Comparison of ENCODE assay signal across 10 cellular contexts in genomic region chr9:74499770-74500583, GRCh38. TPM values are rescaled to one million over a fixed set of nuclear protein-coding genes. Genes with fewer than 3 reads are reported as not detected.
DNase-seq lines count a peak whose midpoint lies in the region; ATAC-seq and TF ChIP-seq lines count a peak whose summit lies in the region.
"Had no signal": no experiment of that assay in that cellular context is flagged by ENCODE, and none has a peak within 500 bp of the region (broad histone marks: within the 10 kb centered on the region; RNA-seq: fewer than 3 reads in every experiment).

No MANE protein-coding gene starts in this region.

- 6 to 14% (median 8%) methylated on average over 31 to 32 of the region's 32 CpGs for WGBS in spleen, 5 donors

- peak; percentile 46 for DNase-seq in amniotic epithelial cell (ENCODE audit: low read depth)
- peak; percentile 66 for DNase-seq in spleen
- no peak for DNase-seq in cerebellar cortex (ENCODE audit: low spot score)
- DNase-seq in RKO (ENCODE audit: low spot score): no peak
- DNase-seq: NCI-H2029 treated with DMSO at 0.1 percent for 48 hours had no signal

- no peak for ATAC-seq in HG02763 (IDR thresholded peaks at IDR 0.05; ENCODE audit: unreplicated experiment)
- no peak for ATAC-seq in activated CD4-positive, CD25-positive, alpha-beta regulatory T cell treated with anti-CD3 and anti-CD28 coated beads, Interleukin-2, amount 50 U/mL, for 24 hours

- H3K9me3 ChIP-seq in HUES6 (ENCODE audit: control insufficient read depth, insufficient read depth, low read depth, low read length): no peaks in the 10 kb centered on the region
- no peaks in the 10 kb centered on the region for H3K9me3 ChIP-seq in iPS-18c (ENCODE audit: control insufficient read depth, insufficient read depth, low read length)
- H3K9me3 ChIP-seq in spleen: no peaks in the 10 kb centered on the region

- H3K36me3 ChIP-seq in HUES6 (ENCODE audit: control insufficient read depth, insufficient read depth, low read length): no peaks in the 10 kb centered on the region
- no peaks in the 10 kb centered on the region for H3K36me3 ChIP-seq in spleen

- intact Hi-C loops in spleen (cut with DNase I; ENCODE audit: low total_unique reads): no loop called here

- H3K9ac ChIP-seq in HUES6 (ENCODE audit: low read length): no peak overlapping the region

- H3K27me3 ChIP-seq in HUES6 (ENCODE audit: control insufficient read depth, insufficient read depth, low read length) (peaks cover 71% of the 10 kb centered on the region), spleen (replicated peaks in 1 of 7) (peaks cover 0 to 91% (median 57%) of the 10 kb centered on the region in 7 donors)

- H3K4me3 ChIP-seq in HUES6 (ENCODE audit: low read depth, low read length) (peak overlapping the region; percentile 83), iPS-18c (ENCODE audit: insufficient read depth, low read depth, low read length) (peak overlapping the region; percentile 55), spleen (peak overlapping the region in 7 of 8 donors; percentile 8 to 83 (median 62))

- H3K4me1 ChIP-seq in HUES6 (ENCODE audit: control insufficient read depth, insufficient read depth, low read length) (peaks cover 21% of the 10 kb centered on the region), spleen (peaks cover 11 to 48% (median 36%) of the 10 kb centered on the region in 6 donors)

- TF ChIP-seq POLR2A in spleen (IDR thresholded peaks at IDR 0.05): no peak

- no peak overlapping the region for H3K27ac ChIP-seq in HUES6 (ENCODE audit: low read depth, low read length)
- H3K27ac ChIP-seq in spleen: no peak overlapping the region
- H3K27ac ChIP-seq: skin epidermis had no signal

- no peak for TF ChIP-seq CTCF in spleen (IDR thresholded peaks at IDR 0.05 in 8 of 11, conservative IDR thresholded peaks at IDR 0.05 in 3 of 11)

RNA-seq across cellular contexts. Expression of gene RORB, which starts 2.8 kb away (rescaled TPM):
- under 1 TPM in 5 of 7 donors, not detected in 2; 0.09 to 0.18 (median 0.17) TPM for total RNA-seq in spleen
- under 1 TPM; 0.02 to 0.03 (median 0.02) TPM for polyA plus RNA-seq in spleen

Comparison
In these comparisons a context has a peak if more than half of its experiments do, and no peak if none do; other contexts are left out.
1. DNase-seq: peak in amniotic epithelial cell (single experiment) and spleen (single experiment); none in cerebellar cortex (single experiment) and RKO (single experiment).
2. Peak in every context shown above with its lines, with median percentiles within 50 percentile points of each other: H3K4me3 ChIP-seq.